ENCODE assay signal across 2 cellular contexts in genomic region chr22:33958741-33959140, GRCh38.
TF ChIP-seq lines count a peak whose summit lies in the region.

No MANE protein-coding gene starts in this region.

TF ChIP-seq in HepG2, 621 proteins besides CTCF, POLR2A, EP300 and RAD21 (continued from another document and continues in another):
- TF ChIP-seq ZXDC (CRISPR knock-in tag; IDR thresholded peaks at IDR 0.05) (no peak), ZNF367 (CRISPR knock-in tag; IDR thresholded peaks at IDR 0.05; ENCODE audit: borderline replicate concordance) (no peak), NFYB (CRISPR knock-in tag; IDR thresholded peaks at IDR 0.05) (no peak), ZNF510 (CRISPR knock-in tag; IDR thresholded peaks at IDR 0.05; ENCODE audit: low read depth) (no peak), ZNF879 (CRISPR knock-in tag; IDR thresholded peaks at IDR 0.05) (no peak), ZNF383 (CRISPR knock-in tag; IDR thresholded peaks at IDR 0.05; ENCODE audit: borderline replicate concordance) (no peak), ZNF207 (IDR thresholded peaks at IDR 0.05; ENCODE audit: borderline replicate concordance) (no peak), ZGPAT (CRISPR knock-in tag; IDR thresholded peaks at IDR 0.05) (no peak), BATF2 (CRISPR knock-in tag; IDR thresholded peaks at IDR 0.05) (no peak), ZNF235 (CRISPR knock-in tag; IDR thresholded peaks at IDR 0.05; ENCODE audit: borderline replicate concordance) (no peak), HNF1A (IDR thresholded peaks at IDR 0.05; ENCODE audit: low read depth) (no peak), HNF1A (CRISPR knock-in tag; IDR thresholded peaks at IDR 0.05; ENCODE audit: borderline replicate concordance) (no peak), PATZ1 (CRISPR knock-in tag; IDR thresholded peaks at IDR 0.05) (no peak), LBX2 (CRISPR knock-in tag; IDR thresholded peaks at IDR 0.05; ENCODE audit: borderline replicate concordance) (no peak), ZNF260 (CRISPR knock-in tag; IDR thresholded peaks at IDR 0.05; ENCODE audit: borderline replicate concordance, low read depth) (no peak), NFE2L2 (IDR thresholded peaks at IDR 0.05; ENCODE audit: low read length) (no peak)

TF ChIP-seq in SK-N-SH treated with all-trans-retinoic acid at 6 μM for 48 hours, 23 proteins besides CTCF, POLR2A, EP300 and RAD21 (continued from another document):
- no peak for TF ChIP-seq CREB5 (CRISPR knock-in tag; IDR thresholded peaks at IDR 0.05; ENCODE audit: low read depth)
- no peak for TF ChIP-seq GLIS3 (CRISPR knock-in tag; IDR thresholded peaks at IDR 0.05)
- TF ChIP-seq PPARA (CRISPR knock-in tag; IDR thresholded peaks at IDR 0.05; ENCODE audit: borderline replicate concordance), result no peak
- no peak for TF ChIP-seq RARB (CRISPR knock-in tag; IDR thresholded peaks at IDR 0.05)
- TF ChIP-seq OSR1 (CRISPR knock-in tag; IDR thresholded peaks at IDR 0.05), result no peak
- TF ChIP-seq ZFP30 (CRISPR knock-in tag; IDR thresholded peaks at IDR 0.05), result no peak
- TF ChIP-seq CSDC2 (CRISPR knock-in tag; IDR thresholded peaks at IDR 0.05), result no peak
- TF ChIP-seq SNAI2 (CRISPR knock-in tag; IDR thresholded peaks at IDR 0.05), result no peak
- TF ChIP-seq ZNF565 (CRISPR knock-in tag; conservative IDR thresholded peaks at IDR 0.05; ENCODE audit: low read depth), result no peak
- TF ChIP-seq CSRNP3 (CRISPR knock-in tag; IDR thresholded peaks at IDR 0.05), result no peak
- no peak for TF ChIP-seq TOX (CRISPR knock-in tag; IDR thresholded peaks at IDR 0.05; ENCODE audit: borderline replicate concordance)
- TF ChIP-seq TCF4 (CRISPR knock-in tag; IDR thresholded peaks at IDR 0.05; ENCODE audit: borderline replicate concordance), result no peak
- TF ChIP-seq POU6F1 (CRISPR knock-in tag; IDR thresholded peaks at IDR 0.05; ENCODE audit: borderline replicate concordance, low read depth), result no peak
TF ChIP-seq in SK-N-SH treated with all-trans-retinoic acid at 6 μM for 48 hours: peak in this region for 0.
